Comparison of ENCODE assay signal across 1 cellular context in the genomic region with DNA sequence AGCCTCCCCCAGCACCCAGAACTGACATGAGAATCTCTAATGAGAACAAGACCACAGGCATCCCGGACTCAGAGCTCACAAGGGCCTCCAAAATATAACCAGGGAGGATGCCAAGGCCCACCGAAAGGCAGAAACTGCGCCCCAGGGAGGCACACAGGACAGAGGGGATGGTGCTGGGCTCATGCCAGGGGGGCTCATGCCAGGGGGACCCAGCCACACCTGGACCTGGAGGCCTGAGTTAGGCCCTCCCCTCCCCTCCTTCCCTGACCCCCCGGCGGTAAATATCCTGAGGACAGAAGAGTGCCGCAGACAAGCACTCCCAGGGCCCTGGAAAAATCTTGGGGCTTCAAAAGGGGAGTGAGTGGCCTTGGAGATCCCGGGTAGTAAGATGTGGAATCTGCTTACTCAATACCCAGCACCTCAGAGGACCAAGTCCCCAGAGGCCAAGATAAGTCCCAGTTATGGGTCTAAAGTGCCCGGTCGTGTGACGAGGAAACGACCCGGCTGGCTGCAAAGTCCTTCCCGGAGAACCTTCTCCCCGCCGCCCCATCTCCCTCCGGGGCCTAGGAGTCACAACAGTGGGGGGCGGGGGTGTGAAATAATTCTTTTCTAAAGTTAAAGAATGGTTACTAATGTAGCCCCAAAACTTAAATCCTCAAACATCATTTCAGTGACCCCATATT.
TF ChIP-seq lines count a peak whose summit lies in the region.

No MANE protein-coding gene starts in this region.

TF ChIP-seq in GM23338, 12 proteins besides CTCF, POLR2A, EP300 and RAD21 (continued from another document):
- TF ChIP-seq, protein P1, sequence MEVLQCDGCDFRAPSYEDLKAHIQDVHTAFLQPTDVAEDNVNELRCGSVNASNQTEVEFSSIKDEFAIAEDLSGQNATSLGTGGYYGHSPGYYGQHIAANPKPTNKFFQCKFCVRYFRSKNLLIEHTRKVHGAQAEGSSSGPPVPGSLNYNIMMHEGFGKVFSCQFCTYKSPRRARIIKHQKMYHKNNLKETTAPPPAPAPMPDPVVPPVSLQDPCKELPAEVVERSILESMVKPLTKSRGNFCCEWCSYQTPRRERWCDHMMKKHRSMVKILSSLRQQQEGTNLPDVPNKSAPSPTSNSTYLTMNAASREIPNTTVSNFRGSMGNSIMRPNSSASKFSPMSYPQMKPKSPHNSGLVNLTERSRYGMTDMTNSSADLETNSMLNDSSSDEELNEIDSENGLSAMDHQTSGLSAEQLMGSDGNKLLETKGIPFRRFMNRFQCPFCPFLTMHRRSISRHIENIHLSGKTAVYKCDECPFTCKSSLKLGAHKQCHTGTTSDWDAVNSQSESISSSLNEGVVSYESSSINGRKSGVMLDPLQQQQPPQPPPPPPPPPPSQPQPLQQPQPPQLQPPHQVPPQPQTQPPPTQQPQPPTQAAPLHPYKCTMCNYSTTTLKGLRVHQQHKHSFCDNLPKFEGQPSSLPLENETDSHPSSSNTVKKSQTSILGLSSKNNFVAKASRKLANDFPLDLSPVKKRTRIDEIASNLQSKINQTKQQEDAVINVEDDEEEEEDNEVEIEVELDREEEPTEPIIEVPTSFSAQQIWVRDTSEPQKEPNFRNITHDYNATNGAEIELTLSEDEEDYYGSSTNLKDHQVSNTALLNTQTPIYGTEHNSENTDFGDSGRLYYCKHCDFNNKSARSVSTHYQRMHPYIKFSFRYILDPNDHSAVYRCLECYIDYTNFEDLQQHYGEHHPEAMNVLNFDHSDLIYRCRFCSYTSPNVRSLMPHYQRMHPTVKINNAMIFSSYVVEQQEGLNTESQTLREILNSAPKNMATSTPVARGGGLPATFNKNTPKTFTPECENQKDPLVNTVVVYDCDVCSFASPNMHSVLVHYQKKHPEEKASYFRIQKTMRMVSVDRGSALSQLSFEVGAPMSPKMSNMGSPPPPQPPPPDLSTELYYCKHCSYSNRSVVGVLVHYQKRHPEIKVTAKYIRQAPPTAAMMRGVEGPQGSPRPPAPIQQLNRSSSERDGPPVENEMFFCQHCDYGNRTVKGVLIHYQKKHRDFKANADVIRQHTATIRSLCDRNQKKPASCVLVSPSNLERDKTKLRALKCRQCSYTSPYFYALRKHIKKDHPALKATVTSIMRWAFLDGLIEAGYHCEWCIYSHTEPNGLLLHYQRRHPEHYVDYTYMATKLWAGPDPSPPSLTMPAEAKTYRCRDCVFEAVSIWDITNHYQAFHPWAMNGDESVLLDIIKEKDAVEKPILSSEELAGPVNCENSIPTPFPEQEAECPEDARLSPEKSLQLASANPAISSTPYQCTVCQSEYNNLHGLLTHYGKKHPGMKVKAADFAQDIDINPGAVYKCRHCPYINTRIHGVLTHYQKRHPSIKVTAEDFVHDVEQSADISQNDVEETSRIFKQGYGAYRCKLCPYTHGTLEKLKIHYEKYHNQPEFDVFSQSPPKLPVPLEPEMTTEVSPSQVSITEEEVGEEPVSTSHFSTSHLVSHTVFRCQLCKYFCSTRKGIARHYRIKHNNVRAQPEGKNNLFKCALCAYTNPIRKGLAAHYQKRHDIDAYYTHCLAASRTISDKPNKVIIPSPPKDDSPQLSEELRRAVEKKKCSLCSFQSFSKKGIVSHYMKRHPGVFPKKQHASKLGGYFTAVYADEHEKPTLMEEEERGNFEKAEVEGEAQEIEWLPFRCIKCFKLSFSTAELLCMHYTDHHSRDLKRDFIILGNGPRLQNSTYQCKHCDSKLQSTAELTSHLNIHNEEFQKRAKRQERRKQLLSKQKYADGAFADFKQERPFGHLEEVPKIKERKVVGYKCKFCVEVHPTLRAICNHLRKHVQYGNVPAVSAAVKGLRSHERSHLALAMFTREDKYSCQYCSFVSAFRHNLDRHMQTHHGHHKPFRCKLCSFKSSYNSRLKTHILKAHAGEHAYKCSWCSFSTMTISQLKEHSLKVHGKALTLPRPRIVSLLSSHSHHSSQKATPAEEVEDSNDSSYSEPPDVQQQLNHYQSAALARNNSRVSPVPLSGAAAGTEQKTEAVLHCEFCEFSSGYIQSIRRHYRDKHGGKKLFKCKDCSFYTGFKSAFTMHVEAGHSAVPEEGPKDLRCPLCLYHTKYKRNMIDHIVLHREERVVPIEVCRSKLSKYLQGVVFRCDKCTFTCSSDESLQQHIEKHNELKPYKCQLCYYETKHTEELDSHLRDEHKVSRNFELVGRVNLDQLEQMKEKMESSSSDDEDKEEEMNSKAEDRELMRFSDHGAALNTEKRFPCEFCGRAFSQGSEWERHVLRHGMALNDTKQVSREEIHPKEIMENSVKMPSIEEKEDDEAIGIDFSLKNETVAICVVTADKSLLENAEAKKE (CRISPR knock-in tag; IDR thresholded peaks at IDR 0.05), result no peak
- TF ChIP-seq STAT1 (IDR thresholded peaks at IDR 0.05; ENCODE audit: unreplicated experiment) (no peak), JUNB (IDR thresholded peaks at IDR 0.05; ENCODE audit: unreplicated experiment) (no peak), ZNF331 (CRISPR knock-in tag; IDR thresholded peaks at IDR 0.05; ENCODE audit: low read depth) (no peak), EZH2 (IDR thresholded peaks at IDR 0.05; ENCODE audit: low read depth, unreplicated experiment) (no peak), NANOG (IDR thresholded peaks at IDR 0.05; ENCODE audit: borderline replicate concordance) (no peak), POLR2AphosphoS5 (IDR thresholded peaks at IDR 0.05; ENCODE audit: low read depth) (no peak)
- TF ChIP-seq, protein P2, sequence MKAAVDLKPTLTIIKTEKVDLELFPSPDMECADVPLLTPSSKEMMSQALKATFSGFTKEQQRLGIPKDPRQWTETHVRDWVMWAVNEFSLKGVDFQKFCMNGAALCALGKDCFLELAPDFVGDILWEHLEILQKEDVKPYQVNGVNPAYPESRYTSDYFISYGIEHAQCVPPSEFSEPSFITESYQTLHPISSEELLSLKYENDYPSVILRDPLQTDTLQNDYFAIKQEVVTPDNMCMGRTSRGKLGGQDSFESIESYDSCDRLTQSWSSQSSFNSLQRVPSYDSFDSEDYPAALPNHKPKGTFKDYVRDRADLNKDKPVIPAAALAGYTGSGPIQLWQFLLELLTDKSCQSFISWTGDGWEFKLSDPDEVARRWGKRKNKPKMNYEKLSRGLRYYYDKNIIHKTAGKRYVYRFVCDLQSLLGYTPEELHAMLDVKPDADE (IDR thresholded peaks at IDR 0.05), result no peak
